In genomic region chr15:66702035-66702769, GRCh38 we compare ENCODE assay signal across 1 cellular context.
TF ChIP-seq lines count a peak whose summit lies in the region.

TSS of gene SMAD6 (plus strand) at chr15:66702236. CDS start at chr15:66703259, 1,023 bp downstream.

TF ChIP-seq in H1, 55 proteins besides CTCF, POLR2A, EP300 and RAD21 (continued from another document):
- TF ChIP-seq KDM4A (IDR thresholded peaks at IDR 0.05; ENCODE audit: low read depth, low read length, severe bottlenecking) (no peak), SUZ12 (IDR thresholded peaks at IDR 0.05; ENCODE audit: low read length) (no peak), TEAD4 (IDR thresholded peaks at IDR 0.05; ENCODE audit: low read depth, low read length) (no peak), BACH1 (IDR thresholded peaks at IDR 0.05; ENCODE audit: low read length) (no peak), FOSL1 (IDR thresholded peaks at IDR 0.05; ENCODE audit: insufficient read depth, low read depth, low read length) (no peak), GTF2F1 (IDR thresholded peaks at IDR 0.05; ENCODE audit: borderline replicate concordance, low read depth, low read length) (no peak), POU5F1 (IDR thresholded peaks at IDR 0.05; ENCODE audit: low read depth, low read length) (no peak), CEBPB (IDR thresholded peaks at IDR 0.05; ENCODE audit: low read depth, low read length) (peak; percentile 100), KDM5A (IDR thresholded peaks at IDR 0.05; ENCODE audit: low read length) (no peak), RFX5 (IDR thresholded peaks at IDR 0.05; ENCODE audit: borderline replicate concordance, low read depth, low read length) (no peak), MAFK (IDR thresholded peaks at IDR 0.05; ENCODE audit: low read depth, low read length) (no peak), TCF12 (IDR thresholded peaks at IDR 0.05; ENCODE audit: low read depth, low read length) (no peak), TAF7 (optimal IDR thresholded peaks at IDR 0.05; ENCODE audit: borderline replicate concordance, low read depth, low read length) (no peak), SP2 (IDR thresholded peaks at IDR 0.05; ENCODE audit: low read length) (no peak), RBBP5 (IDR thresholded peaks at IDR 0.05; ENCODE audit: borderline replicate concordance, low read depth, low read length) (no peak), SIN3A (conservative IDR thresholded peaks at IDR 0.05 in 1 of 2, IDR thresholded peaks at IDR 0.05 in 1 of 2; ENCODE audit: low read depth in 1 of 2, low read length in 2 of 2) (peak in 1 of 2 experiments; percentile 29; a peak in 1 of 4 replicates), CBX8 (IDR thresholded peaks at IDR 0.05; ENCODE audit: borderline replicate concordance, low read depth, low read length) (no peak), E2F6 (IDR thresholded peaks at IDR 0.05) (no peak), SAP30 (IDR thresholded peaks at IDR 0.05; ENCODE audit: insufficient read depth, insufficient replicate concordance, low read length) (no peak), CTBP2 (IDR thresholded peaks at IDR 0.05; ENCODE audit: borderline replicate concordance, insufficient read depth, insufficient read length, low read length) (peak; percentile 40), RXRA (IDR thresholded peaks at IDR 0.05; ENCODE audit: insufficient read depth, low read depth, low read length) (no peak), JUND (IDR thresholded peaks at IDR 0.05; ENCODE audit: low read length) (no peak), YY1 (IDR thresholded peaks at IDR 0.05; ENCODE audit: low read depth, low read length) (no peak; the same call in 1 of the 2 replicates), SRF (IDR thresholded peaks at IDR 0.05; ENCODE audit: low read depth, low read length) (no peak), BRCA1 (IDR thresholded peaks at IDR 0.05; ENCODE audit: low read depth, low read length) (no peak), EZH2 (IDR thresholded peaks at IDR 0.05; ENCODE audit: low read depth, low read length, severe bottlenecking) (no peak), KDM1A (IDR thresholded peaks at IDR 0.05; ENCODE audit: borderline replicate concordance, low read length) (no peak), JUN (IDR thresholded peaks at IDR 0.05; ENCODE audit: low read depth, low read length) (no peak), PHF8 (conservative IDR thresholded peaks at IDR 0.05; ENCODE audit: low read depth, low read length) (0 out of 2 replicates have a peak, but pooled peaks have one; percentile 21), NRF1 (IDR thresholded peaks at IDR 0.05; ENCODE audit: low read depth, low read length) (no peak), BCL11A (IDR thresholded peaks at IDR 0.05; ENCODE audit: low read depth in 2 of 2, low read length in 2 of 2) (no peak), CHD1 (IDR thresholded peaks at IDR 0.05; ENCODE audit: low read depth, low read length) (no peak), ATF2 (IDR thresholded peaks at IDR 0.05; ENCODE audit: low read length) (no peak), RNF2 (IDR thresholded peaks at IDR 0.05; ENCODE audit: borderline replicate concordance, low read depth, low read length, missing control alignments, poor library complexity, severe bottlenecking) (no peak), SP1 (IDR thresholded peaks at IDR 0.05; ENCODE audit: low read depth, low read length) (no peak), GABPA (IDR thresholded peaks at IDR 0.05; ENCODE audit: borderline replicate concordance, insufficient read depth, low read length) (no peak), TAF1 (IDR thresholded peaks at IDR 0.05; ENCODE audit: low read depth, low read length) (peak; percentile 52; the same call in 1 of the 2 replicates), POLR2AphosphoS5 (IDR thresholded peaks at IDR 0.05; ENCODE audit: low read depth, low read length) (no peak), SP4 (IDR thresholded peaks at IDR 0.05; ENCODE audit: low read length) (no peak), NANOG (IDR thresholded peaks at IDR 0.05; ENCODE audit: insufficient read depth, low read depth, low read length, poor library complexity, severe bottlenecking) (peak; percentile 67), HDAC2 (IDR thresholded peaks at IDR 0.05; ENCODE audit: borderline replicate concordance in 1 of 2, low read depth in 2 of 2, low read length in 2 of 2) (no peak), HDAC6 (IDR thresholded peaks at IDR 0.05; ENCODE audit: low read depth, low read length) (no peak), CBX5 (IDR thresholded peaks at IDR 0.05; ENCODE audit: low read depth, low read length) (no peak), ASH2L (IDR thresholded peaks at IDR 0.05; ENCODE audit: low read length) (peak; percentile 9), SIX5 (IDR thresholded peaks at IDR 0.05; ENCODE audit: low read depth, low read length) (0 out of 2 replicates have a peak, but pooled peaks have one; percentile 22), CHD2 (IDR thresholded peaks at IDR 0.05; ENCODE audit: low read length) (no peak; the same call in 1 of the 2 replicates), EGR1 (IDR thresholded peaks at IDR 0.05; ENCODE audit: borderline replicate concordance, low read depth, low read length) (no peak; the same call in 1 of the 2 replicates), ZNF274 (IDR thresholded peaks at IDR 0.05; ENCODE audit: borderline replicate concordance, extremely low read depth, low read length) (no peak), CREB1 (IDR thresholded peaks at IDR 0.05) (peak; percentile 47)
- TF ChIP-seq, protein P1, sequence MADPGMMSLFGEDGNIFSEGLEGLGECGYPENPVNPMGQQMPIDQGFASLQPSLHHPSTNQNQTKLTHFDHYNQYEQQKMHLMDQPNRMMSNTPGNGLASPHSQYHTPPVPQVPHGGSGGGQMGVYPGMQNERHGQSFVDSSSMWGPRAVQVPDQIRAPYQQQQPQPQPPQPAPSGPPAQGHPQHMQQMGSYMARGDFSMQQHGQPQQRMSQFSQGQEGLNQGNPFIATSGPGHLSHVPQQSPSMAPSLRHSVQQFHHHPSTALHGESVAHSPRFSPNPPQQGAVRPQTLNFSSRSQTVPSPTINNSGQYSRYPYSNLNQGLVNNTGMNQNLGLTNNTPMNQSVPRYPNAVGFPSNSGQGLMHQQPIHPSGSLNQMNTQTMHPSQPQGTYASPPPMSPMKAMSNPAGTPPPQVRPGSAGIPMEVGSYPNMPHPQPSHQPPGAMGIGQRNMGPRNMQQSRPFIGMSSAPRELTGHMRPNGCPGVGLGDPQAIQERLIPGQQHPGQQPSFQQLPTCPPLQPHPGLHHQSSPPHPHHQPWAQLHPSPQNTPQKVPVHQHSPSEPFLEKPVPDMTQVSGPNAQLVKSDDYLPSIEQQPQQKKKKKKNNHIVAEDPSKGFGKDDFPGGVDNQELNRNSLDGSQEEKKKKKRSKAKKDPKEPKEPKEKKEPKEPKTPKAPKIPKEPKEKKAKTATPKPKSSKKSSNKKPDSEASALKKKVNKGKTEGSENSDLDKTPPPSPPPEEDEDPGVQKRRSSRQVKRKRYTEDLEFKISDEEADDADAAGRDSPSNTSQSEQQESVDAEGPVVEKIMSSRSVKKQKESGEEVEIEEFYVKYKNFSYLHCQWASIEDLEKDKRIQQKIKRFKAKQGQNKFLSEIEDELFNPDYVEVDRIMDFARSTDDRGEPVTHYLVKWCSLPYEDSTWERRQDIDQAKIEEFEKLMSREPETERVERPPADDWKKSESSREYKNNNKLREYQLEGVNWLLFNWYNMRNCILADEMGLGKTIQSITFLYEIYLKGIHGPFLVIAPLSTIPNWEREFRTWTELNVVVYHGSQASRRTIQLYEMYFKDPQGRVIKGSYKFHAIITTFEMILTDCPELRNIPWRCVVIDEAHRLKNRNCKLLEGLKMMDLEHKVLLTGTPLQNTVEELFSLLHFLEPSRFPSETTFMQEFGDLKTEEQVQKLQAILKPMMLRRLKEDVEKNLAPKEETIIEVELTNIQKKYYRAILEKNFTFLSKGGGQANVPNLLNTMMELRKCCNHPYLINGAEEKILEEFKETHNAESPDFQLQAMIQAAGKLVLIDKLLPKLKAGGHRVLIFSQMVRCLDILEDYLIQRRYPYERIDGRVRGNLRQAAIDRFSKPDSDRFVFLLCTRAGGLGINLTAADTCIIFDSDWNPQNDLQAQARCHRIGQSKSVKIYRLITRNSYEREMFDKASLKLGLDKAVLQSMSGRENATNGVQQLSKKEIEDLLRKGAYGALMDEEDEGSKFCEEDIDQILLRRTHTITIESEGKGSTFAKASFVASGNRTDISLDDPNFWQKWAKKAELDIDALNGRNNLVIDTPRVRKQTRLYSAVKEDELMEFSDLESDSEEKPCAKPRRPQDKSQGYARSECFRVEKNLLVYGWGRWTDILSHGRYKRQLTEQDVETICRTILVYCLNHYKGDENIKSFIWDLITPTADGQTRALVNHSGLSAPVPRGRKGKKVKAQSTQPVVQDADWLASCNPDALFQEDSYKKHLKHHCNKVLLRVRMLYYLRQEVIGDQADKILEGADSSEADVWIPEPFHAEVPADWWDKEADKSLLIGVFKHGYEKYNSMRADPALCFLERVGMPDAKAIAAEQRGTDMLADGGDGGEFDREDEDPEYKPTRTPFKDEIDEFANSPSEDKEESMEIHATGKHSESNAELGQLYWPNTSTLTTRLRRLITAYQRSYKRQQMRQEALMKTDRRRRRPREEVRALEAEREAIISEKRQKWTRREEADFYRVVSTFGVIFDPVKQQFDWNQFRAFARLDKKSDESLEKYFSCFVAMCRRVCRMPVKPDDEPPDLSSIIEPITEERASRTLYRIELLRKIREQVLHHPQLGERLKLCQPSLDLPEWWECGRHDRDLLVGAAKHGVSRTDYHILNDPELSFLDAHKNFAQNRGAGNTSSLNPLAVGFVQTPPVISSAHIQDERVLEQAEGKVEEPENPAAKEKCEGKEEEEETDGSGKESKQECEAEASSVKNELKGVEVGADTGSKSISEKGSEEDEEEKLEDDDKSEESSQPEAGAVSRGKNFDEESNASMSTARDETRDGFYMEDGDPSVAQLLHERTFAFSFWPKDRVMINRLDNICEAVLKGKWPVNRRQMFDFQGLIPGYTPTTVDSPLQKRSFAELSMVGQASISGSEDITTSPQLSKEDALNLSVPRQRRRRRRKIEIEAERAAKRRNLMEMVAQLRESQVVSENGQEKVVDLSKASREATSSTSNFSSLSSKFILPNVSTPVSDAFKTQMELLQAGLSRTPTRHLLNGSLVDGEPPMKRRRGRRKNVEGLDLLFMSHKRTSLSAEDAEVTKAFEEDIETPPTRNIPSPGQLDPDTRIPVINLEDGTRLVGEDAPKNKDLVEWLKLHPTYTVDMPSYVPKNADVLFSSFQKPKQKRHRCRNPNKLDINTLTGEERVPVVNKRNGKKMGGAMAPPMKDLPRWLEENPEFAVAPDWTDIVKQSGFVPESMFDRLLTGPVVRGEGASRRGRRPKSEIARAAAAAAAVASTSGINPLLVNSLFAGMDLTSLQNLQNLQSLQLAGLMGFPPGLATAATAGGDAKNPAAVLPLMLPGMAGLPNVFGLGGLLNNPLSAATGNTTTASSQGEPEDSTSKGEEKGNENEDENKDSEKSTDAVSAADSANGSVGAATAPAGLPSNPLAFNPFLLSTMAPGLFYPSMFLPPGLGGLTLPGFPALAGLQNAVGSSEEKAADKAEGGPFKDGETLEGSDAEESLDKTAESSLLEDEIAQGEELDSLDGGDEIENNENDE (IDR thresholded peaks at IDR 0.05; ENCODE audit: insufficient replicate concordance, low read length), result no peak
- TF ChIP-seq, protein P2, sequence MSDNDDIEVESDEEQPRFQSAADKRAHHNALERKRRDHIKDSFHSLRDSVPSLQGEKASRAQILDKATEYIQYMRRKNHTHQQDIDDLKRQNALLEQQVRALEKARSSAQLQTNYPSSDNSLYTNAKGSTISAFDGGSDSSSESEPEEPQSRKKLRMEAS (IDR thresholded peaks at IDR 0.05), result no peak
- TF ChIP-seq, protein P3, sequence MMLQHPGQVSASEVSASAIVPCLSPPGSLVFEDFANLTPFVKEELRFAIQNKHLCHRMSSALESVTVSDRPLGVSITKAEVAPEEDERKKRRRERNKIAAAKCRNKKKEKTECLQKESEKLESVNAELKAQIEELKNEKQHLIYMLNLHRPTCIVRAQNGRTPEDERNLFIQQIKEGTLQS (IDR thresholded peaks at IDR 0.05; ENCODE audit: insufficient read depth, low read depth, low read length), result 0 out of 2 replicates have a peak, but pooled peaks have one; percentile 41
- TF ChIP-seq, protein P4, sequence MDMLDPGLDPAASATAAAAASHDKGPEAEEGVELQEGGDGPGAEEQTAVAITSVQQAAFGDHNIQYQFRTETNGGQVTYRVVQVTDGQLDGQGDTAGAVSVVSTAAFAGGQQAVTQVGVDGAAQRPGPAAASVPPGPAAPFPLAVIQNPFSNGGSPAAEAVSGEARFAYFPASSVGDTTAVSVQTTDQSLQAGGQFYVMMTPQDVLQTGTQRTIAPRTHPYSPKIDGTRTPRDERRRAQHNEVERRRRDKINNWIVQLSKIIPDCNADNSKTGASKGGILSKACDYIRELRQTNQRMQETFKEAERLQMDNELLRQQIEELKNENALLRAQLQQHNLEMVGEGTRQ (IDR thresholded peaks at IDR 0.05; ENCODE audit: low read length), result peak; percentile 74
TF ChIP-seq in H1: peak in this region for 12.
